ENCODE assay signal across 17 cellular contexts in genomic region chr20:45904583-45905504, GRCh38. TPM values are rescaled to one million over a fixed set of nuclear protein-coding genes. Genes with fewer than 3 reads are reported as not detected.
DNase-seq lines count a peak whose midpoint lies in the region; ATAC-seq and TF ChIP-seq lines count a peak whose summit lies in the region.
"Had no signal": no experiment of that assay in that cellular context is flagged by ENCODE, and none has a peak within 500 bp of the region (broad histone marks: within the 10 kb centered on the region; RNA-seq: fewer than 3 reads in every experiment).

No MANE protein-coding gene starts in this region.

- peak overlapping the region in 1 of 2 donors; percentile 22 for H3K27ac Mint-ChIP-seq in natural killer cell treated with Interleukin-12 subunit alpha and Interleukin-12 subunit beta and Interleukin-15 and Interleukin-18, amount 100 ng/mL, for 72 hours
- no peak overlapping the region for H3K27ac Mint-ChIP-seq in natural killer cell
- peak overlapping the region; percentile 55 for H3K27ac Mint-ChIP-seq in dendritic cell treated with granulocyte-macrophage colony-stimulating factor and Interleukin-4, amounts not matched to agents 40 ng/mL and 50 ng/mL, for 4 days
- H3K27ac Mint-ChIP-seq in CD8-positive, alpha-beta memory T cell = peak overlapping the region in 1 of 8 donors; percentile 30

- POLR2A ChIA-PET in CD8-positive, alpha-beta memory T cell (lab: Charles Lee) = interaction anchor here (0.6 kb wide), 1 partner anchor 15 kb away, joined by 3 read pairs; no protein-coding TSS in a partner anchor

- H3K4me3 ChIP-seq in NT2/D1 (ENCODE audit: insufficient read length, low read depth) (no peak overlapping the region), upper lobe of right lung (no peak overlapping the region), MG63 (no peak overlapping the region)
- H3K4me3 ChIP-seq in CD8-positive, alpha-beta memory T cell (ENCODE audit: low read length) = no peak overlapping the region
- H3K4me3 ChIP-seq: SJSA1 had no signal

- CTCF ChIA-PET in CD8-positive, alpha-beta memory T cell (lab: Charles Lee) = no interaction called here

- peak; percentile 4 to 24 for ATAC-seq in natural killer cell treated with Interleukin-12 subunit alpha and Interleukin-12 subunit beta and Interleukin-15 and Interleukin-18, amount 100 ng/mL, for 72 hours
- ATAC-seq in natural killer cell (no peak), upper lobe of right lung (peak; percentile 5), GM19351 (IDR thresholded peaks at IDR 0.05; ENCODE audit: unreplicated experiment) (no peak)

- H3K27ac ChIP-seq in upper lobe of right lung = no peak overlapping the region
- no peak overlapping the region for H3K27ac ChIP-seq in CD8-positive, alpha-beta memory T cell (ENCODE audit: low read depth, low read length)
- H3K27ac ChIP-seq: SJSA1 had no signal

- H3K4me1 Mint-ChIP-seq in natural killer cell treated with Interleukin-12 subunit alpha and Interleukin-12 subunit beta and Interleukin-15 and Interleukin-18, amount 100 ng/mL, for 72 hours (ENCODE audit: low read depth in 2 of 2) = peaks cover 0 to 7% of the 10 kb centered on the region in 2 donors
- H3K4me1 Mint-ChIP-seq in natural killer cell = no peaks in the 10 kb centered on the region
- H3K4me1 Mint-ChIP-seq in dendritic cell treated with granulocyte-macrophage colony-stimulating factor and Interleukin-4, amounts not matched to agents 40 ng/mL and 50 ng/mL, for 4 days (ENCODE audit: low read depth) = peaks cover 18% of the 10 kb centered on the region
- no peaks in the 10 kb centered on the region for H3K4me1 Mint-ChIP-seq in CD8-positive, alpha-beta memory T cell

- H3K27me3 Mint-ChIP-seq in natural killer cell treated with Interleukin-12 subunit alpha and Interleukin-12 subunit beta and Interleukin-15 and Interleukin-18, amount 100 ng/mL, for 72 hours = no peaks in the 10 kb centered on the region
- H3K27me3 Mint-ChIP-seq in natural killer cell (ENCODE audit: low read depth in 2 of 2) = no peaks in the 10 kb centered on the region
- H3K27me3 Mint-ChIP-seq in dendritic cell treated with granulocyte-macrophage colony-stimulating factor and Interleukin-4, amounts not matched to agents 40 ng/mL and 50 ng/mL, for 4 days = no peaks in the 10 kb centered on the region
- H3K27me3 Mint-ChIP-seq in CD8-positive, alpha-beta memory T cell = no peaks in the 10 kb centered on the region

- H3K27me3 ChIP-seq in NT2/D1 (ENCODE audit: insufficient read depth, insufficient read length) (no peaks in the 10 kb centered on the region), upper lobe of right lung (no peaks in the 10 kb centered on the region), MG63 (no peaks in the 10 kb centered on the region)
- no peaks in the 10 kb centered on the region for H3K27me3 ChIP-seq in CD8-positive, alpha-beta memory T cell (ENCODE audit: insufficient read depth, low read length, poor library complexity, severe bottlenecking)
- H3K27me3 ChIP-seq: SJSA1 had no signal

- H3K36me3 ChIP-seq in NT2/D1 (ENCODE audit: insufficient read depth, insufficient read length, low read length) (peaks cover 90% of the 10 kb centered on the region), upper lobe of right lung (peaks cover 12% of the 10 kb centered on the region), MG63 (peaks cover 86% of the 10 kb centered on the region)
- H3K36me3 ChIP-seq in CD8-positive, alpha-beta memory T cell (ENCODE audit: insufficient read depth, low read length) = no peaks in the 10 kb centered on the region
- H3K36me3 ChIP-seq: SJSA1 had no signal

- no peak for DNase-seq in natural killer cell treated with Interleukin-12 subunit alpha and Interleukin-12 subunit beta and Interleukin-15 and Interleukin-18, amount 100 ng/mL, for 72 hours (ENCODE audit: low spot score)
- no peak for DNase-seq in natural killer cell
- no peak for DNase-seq in NT2/D1 (ENCODE audit: low read depth, low spot score)
- no peak for DNase-seq in upper lobe of right lung
- DNase-seq in MG63 = no peak
- no peak for DNase-seq in CD8-positive, alpha-beta memory T cell
- DNase-seq: 8988T, KBM-7, NCI-H1105, NCI-H187, NCI-H774 had no signal

- H3K9ac ChIP-seq in NT2/D1 (ENCODE audit: insufficient read length, low read depth) = peak overlapping the region; percentile 0

- H3K36me3 Mint-ChIP-seq in natural killer cell treated with Interleukin-12 subunit alpha and Interleukin-12 subunit beta and Interleukin-15 and Interleukin-18, amount 100 ng/mL, for 72 hours = no peaks in the 10 kb centered on the region
- no peaks in the 10 kb centered on the region for H3K36me3 Mint-ChIP-seq in natural killer cell
- H3K36me3 Mint-ChIP-seq in dendritic cell treated with granulocyte-macrophage colony-stimulating factor and Interleukin-4, amounts not matched to agents 40 ng/mL and 50 ng/mL, for 4 days (ENCODE audit: low read depth) = peaks cover 2% of the 10 kb centered on the region
- no peaks in the 10 kb centered on the region for H3K36me3 Mint-ChIP-seq in CD8-positive, alpha-beta memory T cell

- H3K4me3 Mint-ChIP-seq in natural killer cell treated with Interleukin-12 subunit alpha and Interleukin-12 subunit beta and Interleukin-15 and Interleukin-18, amount 100 ng/mL, for 72 hours = no peak overlapping the region
- no peak overlapping the region for H3K4me3 Mint-ChIP-seq in natural killer cell
- no peak overlapping the region for H3K4me3 Mint-ChIP-seq in dendritic cell treated with granulocyte-macrophage colony-stimulating factor and Interleukin-4, amounts not matched to agents 40 ng/mL and 50 ng/mL, for 4 days
- H3K4me3 Mint-ChIP-seq in CD8-positive, alpha-beta memory T cell = no peak overlapping the region

- H3K4me1 ChIP-seq in NT2/D1 (ENCODE audit: insufficient read depth, insufficient read length) (peaks cover 10% of the 10 kb centered on the region), upper lobe of right lung (no peaks in the 10 kb centered on the region)
- no peaks in the 10 kb centered on the region for H3K4me1 ChIP-seq in CD8-positive, alpha-beta memory T cell (ENCODE audit: insufficient read depth, low read length)

- intact Hi-C loops in natural killer cell (cut with micrococcal nuclease) (no loop called here), upper lobe of right lung (cut with DNase I) (no loop called here)
- intact Hi-C loops in dendritic cell treated with granulocyte-macrophage colony-stimulating factor and Interleukin-4, amounts not matched to agents 40 ng/mL and 50 ng/mL, for 4 days (cut with micrococcal nuclease) = no loop called here

- H3K9me3 ChIP-seq in NT2/D1 (ENCODE audit: insufficient read depth, low read length) (no peaks in the 10 kb centered on the region), upper lobe of right lung (no peaks in the 10 kb centered on the region), MG63 (no peaks in the 10 kb centered on the region)
- H3K9me3 ChIP-seq in CD8-positive, alpha-beta memory T cell (ENCODE audit: low read length) = no peaks in the 10 kb centered on the region
- H3K9me3 ChIP-seq: SJSA1 had no signal

- no peak for TF ChIP-seq CTCF in natural killer cell (IDR thresholded peaks at IDR 0.05)
- TF ChIP-seq CTCF in upper lobe of right lung (IDR thresholded peaks at IDR 0.05) = no peak

- no peaks in the 10 kb centered on the region for H3K9me3 Mint-ChIP-seq in natural killer cell treated with Interleukin-12 subunit alpha and Interleukin-12 subunit beta and Interleukin-15 and Interleukin-18, amount 100 ng/mL, for 72 hours
- no peaks in the 10 kb centered on the region for H3K9me3 Mint-ChIP-seq in natural killer cell
- H3K9me3 Mint-ChIP-seq in dendritic cell treated with granulocyte-macrophage colony-stimulating factor and Interleukin-4, amounts not matched to agents 40 ng/mL and 50 ng/mL, for 4 days = no peaks in the 10 kb centered on the region
- H3K9me3 Mint-ChIP-seq in CD8-positive, alpha-beta memory T cell = no peaks in the 10 kb centered on the region

RNA-seq across cellular contexts. Expression of gene PLTP, which starts 7.1 kb away (rescaled TPM):
- total RNA-seq in natural killer cell treated with Interleukin-12 subunit alpha and Interleukin-12 subunit beta and Interleukin-15 and Interleukin-18, amount 100 ng/mL, for 72 hours = 1 to 10 TPM; 3.0 to 8.8 TPM
- total RNA-seq in natural killer cell (1 to 10 TPM in 2 of 3 donors, under 1 TPM in 1; 0.63 to 3.5 (median 3.2) TPM), upper lobe of right lung (65.9 TPM)
- 46.8 and 70.1 TPM in 2 replicates for total RNA-seq in MG63 (2014; rRNA removed; shearing (Covaris generic); ENCODE audit: low replicate concordance)
- total RNA-seq in CD8-positive, alpha-beta memory T cell = 1 to 10 TPM; 2.5 to 3.2 TPM
- 0.45 TPM for polyA plus RNA-seq in CD8-positive, alpha-beta memory T cell

RNA-seq across cellular contexts. Expression of gene CTSA, which starts 13.7 kb away (rescaled TPM):
- 10 to 100 TPM; 42.2 to 55.6 TPM for total RNA-seq in natural killer cell treated with Interleukin-12 subunit alpha and Interleukin-12 subunit beta and Interleukin-15 and Interleukin-18, amount 100 ng/mL, for 72 hours
- total RNA-seq in natural killer cell = 100 to 1,000 TPM in 1 of 3 donors, 10 to 100 TPM in 2; 72.8 to 108 (median 86.8) TPM
- total RNA-seq in upper lobe of right lung = 164 TPM
- total RNA-seq in MG63 (2014; rRNA removed; shearing (Covaris generic); ENCODE audit: low replicate concordance) = 17.8 and 27.9 TPM in 2 replicates
- 10 to 100 TPM; 81.1 to 82.1 TPM for total RNA-seq in CD8-positive, alpha-beta memory T cell
- 219 TPM for polyA plus RNA-seq in CD8-positive, alpha-beta memory T cell

RNA-seq across cellular contexts. Expression of gene NEURL2, which starts 13.8 kb away (rescaled TPM):
- total RNA-seq in natural killer cell treated with Interleukin-12 subunit alpha and Interleukin-12 subunit beta and Interleukin-15 and Interleukin-18, amount 100 ng/mL, for 72 hours = 1 to 10 TPM in 1 of 2 donors, under 1 TPM in 1; 0.29 to 1.9 TPM
- 1 to 10 TPM in 2 of 3 donors, under 1 TPM in 1; 0.89 to 1.4 (median 1.4) TPM for total RNA-seq in natural killer cell
- 2.8 TPM for total RNA-seq in upper lobe of right lung
- total RNA-seq in MG63 (2014; rRNA removed; shearing (Covaris generic); ENCODE audit: low replicate concordance) = 0.39 TPM in 1 of 2 replicates, not detected in the other
- 1 to 10 TPM; 2.7 to 2.8 TPM for total RNA-seq in CD8-positive, alpha-beta memory T cell
- polyA plus RNA-seq in CD8-positive, alpha-beta memory T cell = 0.94 TPM

RNA-seq across cellular contexts. Expression of gene SPATA25, which starts 17.4 kb away (rescaled TPM):
- total RNA-seq in natural killer cell treated with Interleukin-12 subunit alpha and Interleukin-12 subunit beta and Interleukin-15 and Interleukin-18, amount 100 ng/mL, for 72 hours = 1 to 10 TPM in 1 of 2 donors, not detected in 1; 1.0 TPM
- total RNA-seq in natural killer cell (1 to 10 TPM in 1 of 3 donors, not detected in 2; 1.2 TPM), upper lobe of right lung (1.3 TPM)
- total RNA-seq in MG63 (2014; rRNA removed; shearing (Covaris generic); ENCODE audit: low replicate concordance) = not detected in 2 replicates
- 1 to 10 TPM in 1 of 2 experiments, under 1 TPM in 1; 0.98 to 1.9 TPM for total RNA-seq in CD8-positive, alpha-beta memory T cell
- polyA plus RNA-seq in CD8-positive, alpha-beta memory T cell = not detected
- total RNA-seq: G401, NCI-H460, RPMI7951 had no signal

RNA-seq across cellular contexts. Expression of gene ZSWIM1, which starts 23.8 kb away (rescaled TPM):
- 1 to 10 TPM; 2.7 to 3.2 TPM for total RNA-seq in natural killer cell treated with Interleukin-12 subunit alpha and Interleukin-12 subunit beta and Interleukin-15 and Interleukin-18, amount 100 ng/mL, for 72 hours
- total RNA-seq in natural killer cell (1 to 10 TPM in 1 of 3 donors, under 1 TPM in 2; 0.59 to 2.4 (median 0.89) TPM), upper lobe of right lung (9.6 TPM)
- total RNA-seq in MG63 (2014; rRNA removed; shearing (Covaris generic); ENCODE audit: low replicate concordance) = 5.7 and 8.5 TPM in 2 replicates
- 10 to 100 TPM; 12.3 TPM for total RNA-seq in CD8-positive, alpha-beta memory T cell
- polyA plus RNA-seq in CD8-positive, alpha-beta memory T cell = 2.1 TPM

Comparison
In these comparisons a context has a peak if more than half of its experiments do, and no peak if none do; other contexts are left out.
1. ATAC-seq: peak in natural killer cell treated with Interleukin-12 subunit alpha and Interleukin-12 subunit beta and Interleukin-15 and Interleukin-18, amount 100 ng/mL, for 72 hours (2 of 2) and upper lobe of right lung (single experiment); none in natural killer cell (0 of 3) and GM19351 (single experiment).